Comparison of ENCODE assay signal across 1 cellular context in genomic region chr21:21029159-21029558, GRCh38.
TF ChIP-seq lines count a peak whose summit lies in the region.

No MANE protein-coding gene starts in this region.

TF ChIP-seq in GM23338, 12 proteins besides CTCF, POLR2A, EP300 and RAD21 (continued from another document):
- TF ChIP-seq REST (IDR thresholded peaks at IDR 0.05; ENCODE audit: unreplicated experiment) = no peak
TF ChIP-seq in GM23338: peak in this region for 0.
